In genomic region chr2:127079358-127079920, GRCh38 we compare ENCODE assay signal across 1 cellular context.
TF ChIP-seq lines count a peak whose summit lies in the region.

No MANE protein-coding gene starts in this region.

TF ChIP-seq in HCT116, 20 proteins besides CTCF, POLR2A, EP300 and RAD21 (continued from another document):
- no peak for TF ChIP-seq MAX (IDR thresholded peaks at IDR 0.05)
- no peak for TF ChIP-seq REST (IDR thresholded peaks at IDR 0.05; ENCODE audit: low read depth)
- TF ChIP-seq ZFX (IDR thresholded peaks at IDR 0.05), result no peak
- TF ChIP-seq ZNF274 (IDR thresholded peaks at IDR 0.05; ENCODE audit: low read depth, low read length), result no peak
TF ChIP-seq in HCT116: peak in this region for 0.
